Comparison of ENCODE assay signal across 13 cellular contexts in genomic region chr2:22890142-22890541, GRCh38.
DNase-seq lines count a peak whose midpoint lies in the region.
"Had no signal": no experiment of that assay in that cellular context is flagged by ENCODE, and none has a peak within 500 bp of the region (broad histone marks: within the 10 kb centered on the region; RNA-seq: fewer than 3 reads in every experiment).

No MANE protein-coding gene starts in this region.

- peak; percentile 44 for DNase-seq in NCI-H345 (lab: John Stamatoyannopoulos, UW)
- DNase-seq in NCI-H345 treated with DMSO at 0.1 percent for 48 hours (lab: John Stamatoyannopoulos, UW; ENCODE audit: unreplicated experiment) = no peak
- peak; percentile 61 for DNase-seq in NCI-H1694 treated with DMSO at 0.1 percent for 48 hours (lab: John Stamatoyannopoulos, UW)
- DNase-seq in cerebellar cortex (ENCODE audit: low spot score) = peak; percentile 88
- DNase-seq in occipital lobe (lab: John Stamatoyannopoulos, UW) = no peak
- DNase-seq in HK-2 (ENCODE audit: unreplicated experiment) = no peak
- DNase-seq in NK-92 treated with Interleukin-12 subunit alpha and Interleukin-12 subunit beta, amount 100 ng/mL, for 24 hours (lab: John Stamatoyannopoulos, UW) = no peak
- DNase-seq: DMS153, EL, HFFc6, KG1, NCI-H187, Right ventricle myocardium superior had no signal

Comparison
In these comparisons a context has a peak if more than half of its experiments do, and no peak if none do; other contexts are left out.
1. DNase-seq: peak in NCI-H345 (single experiment), NCI-H1694 treated with DMSO at 0.1 percent for 48 hours (single experiment) and cerebellar cortex (single experiment); none in NCI-H345 treated with DMSO at 0.1 percent for 48 hours (single experiment), occipital lobe (single experiment), HK-2 (single experiment) and NK-92 treated with Interleukin-12 subunit alpha and Interleukin-12 subunit beta, amount 100 ng/mL, for 24 hours (single experiment).